In genomic region chrX:102650903-102651241, GRCh38 we compare ENCODE assay signal across 8 cellular contexts. TPM values are rescaled to one million over a fixed set of nuclear protein-coding genes. Genes with fewer than 3 reads are reported as not detected.
DNase-seq lines count a peak whose midpoint lies in the region; ATAC-seq and TF ChIP-seq lines count a peak whose summit lies in the region.

No MANE protein-coding gene starts in this region.

- POLR2A ChIA-PET in WTC11 (lab: Charles Lee): no interaction called here
- POLR2A ChIA-PET in PC-9 (lab: Charles Lee; ENCODE audit: unreplicated experiment): no interaction called here

- no peaks in the 10 kb centered on the region for H3K9me2 ChIP-seq in PC-9 (ENCODE audit: insufficient read depth)

- no peaks in the 10 kb centered on the region for H3F3A ChIP-seq in PC-9 (ENCODE audit: insufficient read depth, low read depth)

- WGBS in heart left ventricle, 4 donors: 2 to 46% (median 19%) methylated on average over 22 to 23 of the region's 23 CpGs

- H3K27me3 ChIP-seq in heart left ventricle (no peaks in the 10 kb centered on the region), PC-9 (ENCODE audit: insufficient read depth, low read depth) (no peaks in the 10 kb centered on the region), foreskin keratinocyte (no peaks in the 10 kb centered on the region)

- no peak overlapping the region for H2AFZ ChIP-seq in PC-9

- H3K9me3 Mint-ChIP-seq in WTC11: no peaks in the 10 kb centered on the region

- no TSS peak for BruUV-seq in PC-9 (replicated peaks; lab: Mats Ljungman, UMichigan)

- peaks cover 11% of the 10 kb centered on the region for H3K4me1 Mint-ChIP-seq in WTC11

- TF ChIP-seq CTCF in GM13976 (IDR thresholded peaks at IDR 0.05; ENCODE audit: borderline replicate concordance, control extremely low read depth, extremely low read depth, insufficient read depth, missing control alignments): no peak
- TF ChIP-seq CTCF in WTC11 (IDR thresholded peaks at IDR 0.05): no peak
- no peak for TF ChIP-seq CTCF in heart left ventricle (IDR thresholded peaks at IDR 0.05)
- no peak for TF ChIP-seq CTCF in PC-9 (conservative IDR thresholded peaks at IDR 0.05)
- TF ChIP-seq CTCF in foreskin keratinocyte (conservative IDR thresholded peaks at IDR 0.05): no peak

- DNase-seq in GM13976 (ENCODE audit: low spot score): peak; percentile 17
- no peak for DNase-seq in WTC11 (ENCODE audit: low spot score)
- no peak for DNase-seq in heart left ventricle
- DNase-seq in sciatic nerve (ENCODE audit: low spot score): no peak
- DNase-seq in PC-9: no peak
- no peak for DNase-seq in NCI-H446 (lab: John Stamatoyannopoulos, UW)
- DNase-seq in foreskin keratinocyte: no peak
- DNase-seq in activated effector memory CD4-positive, alpha-beta T cell treated with Interleukin-2 at 50 U/mL for 16 hours: no peak

- H3K9me3 ChIP-seq in heart left ventricle (peaks cover 0 to 7% (median 0%) of the 10 kb centered on the region in 12 donors), PC-9 (ENCODE audit: insufficient read depth, low read depth) (no peaks in the 10 kb centered on the region)

- intact Hi-C loops in heart left ventricle (cut with DNase I) (loop anchor here in 6 of 10 donors (5.0 to 10.0 kb wide), 5 partner anchors 46 to 64 kb away; partner anchors contain the start of genes GPRASP2 (in 6 of the 6) and ARMCX5 (in 1 of the 6)), sciatic nerve (cut with DNase I) (no loop called here), PC-9 (cut with micrococcal nuclease; ENCODE audit: unreplicated experiment) (no loop called here)

- H3K36me3 Mint-ChIP-seq in WTC11: no peaks in the 10 kb centered on the region

- H3K4me1 ChIP-seq in heart left ventricle: peaks cover 0 to 9% (median 0%) of the 10 kb centered on the region in 12 donors
- no peaks in the 10 kb centered on the region for H3K4me1 ChIP-seq in PC-9 (replicated peaks; ENCODE audit: insufficient read depth)
- H3K4me1 ChIP-seq in foreskin keratinocyte: no peaks in the 10 kb centered on the region

- H3K4me3 ChIP-seq in heart left ventricle: peak overlapping the region; percentile 48 to 82 (median 66)
- H3K4me3 ChIP-seq in PC-9: no peak overlapping the region

- H3K27ac Mint-ChIP-seq in WTC11: no peak overlapping the region

- no peak overlapping the region for H3K4me2 ChIP-seq in PC-9

- H3K36me3 ChIP-seq in heart left ventricle (peaks cover 0 to 5% (median 0%) of the 10 kb centered on the region in 9 donors), PC-9 (ENCODE audit: low read depth) (no peaks in the 10 kb centered on the region)

- TF ChIP-seq POLR2A in heart left ventricle (IDR thresholded peaks at IDR 0.05): no peak

- ATAC-seq in WTC11 (peak; percentile 27), heart left ventricle (peak in 3 of 4 donors; percentile 29 to 42 (median 37)), sciatic nerve (peak; percentile 40), foreskin keratinocyte (no peak)

- in situ Hi-C loops in GM13976 (cut with MboI; ENCODE audit: low sequenced_read_pairs, unreplicated experiment): no loop called here

- no peaks in the 10 kb centered on the region for H4K20me1 ChIP-seq in PC-9 (ENCODE audit: insufficient read depth)

- H3K27me3 Mint-ChIP-seq in WTC11 (ENCODE audit: low read depth): peaks cover 19% of the 10 kb centered on the region

- H3K27ac ChIP-seq in heart left ventricle (peak overlapping the region in 7 of 12 donors; percentile 34 to 87 (median 59)), PC-9 (no peak overlapping the region), foreskin keratinocyte (no peak overlapping the region)

- peak overlapping the region; percentile 86 for H3K4me3 Mint-ChIP-seq in WTC11

- no peaks in the 10 kb centered on the region for H3K79me2 ChIP-seq in PC-9 (ENCODE audit: low read depth)

- CTCF ChIA-PET in WTC11 (lab: Charles Lee): no interaction called here
- CTCF ChIA-PET in PC-9 (lab: Charles Lee): no interaction called here

TF ChIP-seq in WTC11, 78 proteins besides CTCF, POLR2A, EP300 and RAD21 (continues in another document):
- TF ChIP-seq, protein P1, sequence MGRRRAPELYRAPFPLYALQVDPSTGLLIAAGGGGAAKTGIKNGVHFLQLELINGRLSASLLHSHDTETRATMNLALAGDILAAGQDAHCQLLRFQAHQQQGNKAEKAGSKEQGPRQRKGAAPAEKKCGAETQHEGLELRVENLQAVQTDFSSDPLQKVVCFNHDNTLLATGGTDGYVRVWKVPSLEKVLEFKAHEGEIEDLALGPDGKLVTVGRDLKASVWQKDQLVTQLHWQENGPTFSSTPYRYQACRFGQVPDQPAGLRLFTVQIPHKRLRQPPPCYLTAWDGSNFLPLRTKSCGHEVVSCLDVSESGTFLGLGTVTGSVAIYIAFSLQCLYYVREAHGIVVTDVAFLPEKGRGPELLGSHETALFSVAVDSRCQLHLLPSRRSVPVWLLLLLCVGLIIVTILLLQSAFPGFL (CRISPR knock-in tag; IDR thresholded peaks at IDR 0.05; ENCODE audit: borderline replicate concordance): no peak
- TF ChIP-seq, protein P2, sequence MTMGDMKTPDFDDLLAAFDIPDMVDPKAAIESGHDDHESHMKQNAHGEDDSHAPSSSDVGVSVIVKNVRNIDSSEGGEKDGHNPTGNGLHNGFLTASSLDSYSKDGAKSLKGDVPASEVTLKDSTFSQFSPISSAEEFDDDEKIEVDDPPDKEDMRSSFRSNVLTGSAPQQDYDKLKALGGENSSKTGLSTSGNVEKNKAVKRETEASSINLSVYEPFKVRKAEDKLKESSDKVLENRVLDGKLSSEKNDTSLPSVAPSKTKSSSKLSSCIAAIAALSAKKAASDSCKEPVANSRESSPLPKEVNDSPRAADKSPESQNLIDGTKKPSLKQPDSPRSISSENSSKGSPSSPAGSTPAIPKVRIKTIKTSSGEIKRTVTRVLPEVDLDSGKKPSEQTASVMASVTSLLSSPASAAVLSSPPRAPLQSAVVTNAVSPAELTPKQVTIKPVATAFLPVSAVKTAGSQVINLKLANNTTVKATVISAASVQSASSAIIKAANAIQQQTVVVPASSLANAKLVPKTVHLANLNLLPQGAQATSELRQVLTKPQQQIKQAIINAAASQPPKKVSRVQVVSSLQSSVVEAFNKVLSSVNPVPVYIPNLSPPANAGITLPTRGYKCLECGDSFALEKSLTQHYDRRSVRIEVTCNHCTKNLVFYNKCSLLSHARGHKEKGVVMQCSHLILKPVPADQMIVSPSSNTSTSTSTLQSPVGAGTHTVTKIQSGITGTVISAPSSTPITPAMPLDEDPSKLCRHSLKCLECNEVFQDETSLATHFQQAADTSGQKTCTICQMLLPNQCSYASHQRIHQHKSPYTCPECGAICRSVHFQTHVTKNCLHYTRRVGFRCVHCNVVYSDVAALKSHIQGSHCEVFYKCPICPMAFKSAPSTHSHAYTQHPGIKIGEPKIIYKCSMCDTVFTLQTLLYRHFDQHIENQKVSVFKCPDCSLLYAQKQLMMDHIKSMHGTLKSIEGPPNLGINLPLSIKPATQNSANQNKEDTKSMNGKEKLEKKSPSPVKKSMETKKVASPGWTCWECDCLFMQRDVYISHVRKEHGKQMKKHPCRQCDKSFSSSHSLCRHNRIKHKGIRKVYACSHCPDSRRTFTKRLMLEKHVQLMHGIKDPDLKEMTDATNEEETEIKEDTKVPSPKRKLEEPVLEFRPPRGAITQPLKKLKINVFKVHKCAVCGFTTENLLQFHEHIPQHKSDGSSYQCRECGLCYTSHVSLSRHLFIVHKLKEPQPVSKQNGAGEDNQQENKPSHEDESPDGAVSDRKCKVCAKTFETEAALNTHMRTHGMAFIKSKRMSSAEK (CRISPR knock-in tag; IDR thresholded peaks at IDR 0.05; ENCODE audit: borderline replicate concordance): no peak
- TF ChIP-seq MAX (CRISPR knock-in tag; IDR thresholded peaks at IDR 0.05) (no peak), KAT7 (CRISPR knock-in tag; IDR thresholded peaks at IDR 0.05; ENCODE audit: borderline replicate concordance) (no peak), CREM (CRISPR knock-in tag; IDR thresholded peaks at IDR 0.05) (no peak), IRF1 (CRISPR knock-in tag; IDR thresholded peaks at IDR 0.05) (no peak), ZNF138 (CRISPR knock-in tag; conservative IDR thresholded peaks at IDR 0.05) (no peak)
- TF ChIP-seq, protein P3, sequence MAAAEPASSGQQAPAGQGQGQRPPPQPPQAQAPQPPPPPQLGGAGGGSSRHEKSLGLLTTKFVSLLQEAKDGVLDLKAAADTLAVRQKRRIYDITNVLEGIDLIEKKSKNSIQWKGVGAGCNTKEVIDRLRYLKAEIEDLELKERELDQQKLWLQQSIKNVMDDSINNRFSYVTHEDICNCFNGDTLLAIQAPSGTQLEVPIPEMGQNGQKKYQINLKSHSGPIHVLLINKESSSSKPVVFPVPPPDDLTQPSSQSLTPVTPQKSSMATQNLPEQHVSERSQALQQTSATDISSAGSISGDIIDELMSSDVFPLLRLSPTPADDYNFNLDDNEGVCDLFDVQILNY (CRISPR knock-in tag; IDR thresholded peaks at IDR 0.05): no peak

RNA-seq across cellular contexts. Expression of gene GPRASP1, which starts 0.4 kb away (rescaled TPM):
- total RNA-seq in WTC11 (2021): 2.0 to 2.6 TPM (median 2.2 TPM) in 3 replicates
- total RNA-seq in heart left ventricle: 1 to 10 TPM; 2.2 to 9.7 (median 7.3) TPM
- polyA plus RNA-seq in heart left ventricle: 1 to 10 TPM; 1.4 to 4.0 TPM
- total RNA-seq in sciatic nerve: 26.7 TPM
- total RNA-seq in PC-9 (2021): 1.1 and 1.3 TPM in 2 replicates
- 0.46 and 0.51 TPM in 2 replicates for total RNA-seq in foreskin keratinocyte
- 0.10 and 0.12 TPM in 2 replicates for polyA plus RNA-seq in foreskin keratinocyte

RNA-seq across cellular contexts. Expression of gene ARMCX5, which starts 51.6 kb away (rescaled TPM):
- total RNA-seq in WTC11 (2021) (13.2 to 13.6 TPM (median 13.5 TPM) in 3 replicates), heart left ventricle (1 to 10 TPM; 3.0 to 7.6 (median 5.5) TPM), sciatic nerve (7.4 TPM), PC-9 (2021) (5.7 and 7.1 TPM in 2 replicates), foreskin keratinocyte (7.7 and 11.1 TPM in 2 replicates)
- polyA plus RNA-seq in heart left ventricle (10 to 100 TPM in 1 of 2 donors, 1 to 10 TPM in 1; 1.7 to 10.5 TPM), foreskin keratinocyte (3.4 and 3.6 TPM in 2 replicates)

Comparison
In these comparisons a context has a peak if more than half of its experiments do, and no peak if none do; other contexts are left out.
1. H3K27ac ChIP-seq: peak in heart left ventricle (7 of 12); none in PC-9 (single experiment) and foreskin keratinocyte (single experiment).
2. intact Hi-C loops: an anchor here in heart left ventricle (5.0 to 10.0 kb wide); none called in sciatic nerve and PC-9.